26 cellular contexts compared by ENCODE assay signal in the genomic region with DNA sequence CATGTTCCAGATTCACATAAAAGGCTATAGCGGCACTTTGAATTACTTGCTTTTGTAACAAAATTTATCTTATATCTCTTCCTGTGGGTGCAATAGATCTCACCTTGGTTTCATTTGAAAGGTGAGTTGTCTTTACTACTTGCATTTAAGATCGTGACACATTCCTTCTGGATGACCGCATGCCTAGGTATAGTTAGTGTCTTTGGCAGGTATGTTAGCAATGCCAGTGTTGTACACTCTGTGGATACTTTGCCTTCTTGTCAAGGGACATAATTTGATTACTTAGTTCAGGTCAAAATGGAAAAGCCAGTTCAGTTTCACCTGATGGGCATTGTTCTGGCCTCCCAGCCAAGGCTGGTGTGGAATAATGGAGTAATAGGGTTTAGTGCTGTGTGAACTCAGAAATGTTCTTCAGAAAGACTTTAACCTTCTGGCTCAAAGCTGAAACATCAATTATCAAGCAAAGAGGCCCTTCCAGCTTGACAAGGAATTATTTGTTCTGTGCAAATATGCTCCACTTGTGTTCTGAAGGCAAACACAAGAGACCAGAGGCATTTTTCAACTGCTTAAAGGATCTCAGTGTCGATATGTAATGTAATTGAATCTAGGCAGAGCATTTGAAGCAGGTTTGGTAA.
DNase-seq lines count a peak whose midpoint lies in the region; ATAC-seq and TF ChIP-seq lines count a peak whose summit lies in the region.
"Had no signal": no experiment of that assay in that cellular context is flagged by ENCODE, and none has a peak within 500 bp of the region (broad histone marks: within the 10 kb centered on the region; RNA-seq: fewer than 3 reads in every experiment).

No MANE protein-coding gene starts in this region.

- H3K27ac ChIP-seq in 22Rv1 = peak overlapping the region; percentile 71
- H3K27ac ChIP-seq in effector memory CD4-positive, alpha-beta T cell (ENCODE audit: insufficient read depth, low read length, poor library complexity, severe bottlenecking) = no peak overlapping the region
- H3K27ac ChIP-seq: adrenal gland, GM23248, heart right ventricle, left ventricle myocardium inferior, neutrophil, tibial artery had no signal

- no peaks in the 10 kb centered on the region for H3K9me3 Mint-ChIP-seq in progenitor cell of endocrine pancreas (ENCODE audit: low read depth)
- no peaks in the 10 kb centered on the region for H3K9me3 Mint-ChIP-seq in activated CD4-positive, alpha-beta T cell treated with anti-CD3 and anti-CD28 coated beads for 36 hours (ENCODE audit: low read depth)
- H3K9me3 Mint-ChIP-seq: stimulated activated naive CD8-positive, alpha-beta T cell treated with anti-CD3 and anti-CD28 coated beads, Interleukin-15, Interleukin-2, amounts not matched to agents 100 ng/mL and 50 ng/mL, for 24 hours; T-helper 2 cell treated with Interferon-gamma antibody and Interleukin-4, amounts not matched to agents 5 μg/mL and 100 μg/mL, for 36 hours; WTC11 had no signal

- DNase-seq in NCI-H2029 (lab: John Stamatoyannopoulos, UW) (peak; percentile 49), islet precursor cell (peak; percentile 60), progenitor cell of endocrine pancreas (ENCODE audit: low spot score, unreplicated experiment) (no peak), medulla oblongata (ENCODE audit: extremely low spot score) (no peak), anterior cingulate cortex (lab: John Stamatoyannopoulos, UW) (no peak)
- DNase-seq in effector memory CD4-positive, alpha-beta T cell = no peak
- no peak for DNase-seq in activated CD4-positive, alpha-beta T cell treated with anti-CD3 and anti-CD28 coated beads for 36 hours
- DNase-seq: activated CD4-positive, alpha-beta T cell treated with anti-CD3 and anti-CD28 coated beads, Interleukin-2, amount 50 U/mL, for 4 hours; activated gamma-delta T cell treated with Interleukin-2 at 50 U/mL for 16 hours; activated T-cell treated with anti-CD3 and anti-CD28 coated beads for 4 hours; adrenal gland; GM23248; heart right ventricle; left ventricle myocardium inferior; NCI-H1105; NCI-H2081 treated with DMSO at 0.1 percent for 48 hours; NCI-H524 treated with DMSO at 0.1 percent for 48 hours; retina; stimulated activated CD4-positive, alpha-beta T cell treated with anti-CD3 and anti-CD28 coated beads, Interleukin-12 subunit alpha, Interleukin-12 subunit beta, amount 100 ng/mL, for 4 hours; tibial artery had no signal

- intact Hi-C loops in activated CD4-positive, alpha-beta T cell treated with anti-CD3 and anti-CD28 coated beads for 36 hours (cut with DNase I, micrococcal nuclease) = no loop called here

- H3K9me3 ChIP-seq in effector memory CD4-positive, alpha-beta T cell (ENCODE audit: control insufficient read depth, low read length) = no peaks in the 10 kb centered on the region
- H3K9me3 ChIP-seq: adrenal gland, heart right ventricle, left ventricle myocardium inferior, neutrophil, tibial artery had no signal

- no peak overlapping the region for H3K4me3 ChIP-seq in effector memory CD4-positive, alpha-beta T cell (ENCODE audit: insufficient read depth, low read depth, low read length, poor library complexity, severe bottlenecking)
- H3K4me3 ChIP-seq: adrenal gland, GM23248, heart right ventricle, left ventricle myocardium inferior, tibial artery had no signal

- peak overlapping the region; percentile 95 for H3K27ac Mint-ChIP-seq in progenitor cell of endocrine pancreas
- no peak overlapping the region for H3K27ac Mint-ChIP-seq in activated CD4-positive, alpha-beta T cell treated with anti-CD3 and anti-CD28 coated beads for 36 hours
- H3K27ac Mint-ChIP-seq: stimulated activated naive CD8-positive, alpha-beta T cell treated with anti-CD3 and anti-CD28 coated beads, Interleukin-15, Interleukin-2, amounts not matched to agents 100 ng/mL and 50 ng/mL, for 24 hours; T-helper 2 cell treated with Interferon-gamma antibody and Interleukin-4, amounts not matched to agents 5 μg/mL and 100 μg/mL, for 36 hours; WTC11 had no signal

- peak overlapping the region; percentile 4 for H3K4me3 Mint-ChIP-seq in progenitor cell of endocrine pancreas (ENCODE audit: low read depth)
- H3K4me3 Mint-ChIP-seq in activated CD4-positive, alpha-beta T cell treated with anti-CD3 and anti-CD28 coated beads for 36 hours = no peak overlapping the region
- H3K4me3 Mint-ChIP-seq: stimulated activated naive CD8-positive, alpha-beta T cell treated with anti-CD3 and anti-CD28 coated beads, Interleukin-15, Interleukin-2, amounts not matched to agents 100 ng/mL and 50 ng/mL, for 24 hours; T-helper 2 cell treated with Interferon-gamma antibody and Interleukin-4, amounts not matched to agents 5 μg/mL and 100 μg/mL, for 36 hours; WTC11 had no signal

- no peak for TF ChIP-seq CTCF in 22Rv1 (IDR thresholded peaks at IDR 0.05)
- no peak for TF ChIP-seq CTCF in progenitor cell of endocrine pancreas (IDR thresholded peaks at IDR 0.05; ENCODE audit: unreplicated experiment)

- H3K27me3 Mint-ChIP-seq in progenitor cell of endocrine pancreas = no peaks in the 10 kb centered on the region
- no peaks in the 10 kb centered on the region for H3K27me3 Mint-ChIP-seq in activated CD4-positive, alpha-beta T cell treated with anti-CD3 and anti-CD28 coated beads for 36 hours
- H3K27me3 Mint-ChIP-seq: stimulated activated naive CD8-positive, alpha-beta T cell treated with anti-CD3 and anti-CD28 coated beads, Interleukin-15, Interleukin-2, amounts not matched to agents 100 ng/mL and 50 ng/mL, for 24 hours had no signal

- H3K4me1 Mint-ChIP-seq in progenitor cell of endocrine pancreas (ENCODE audit: low read depth) = peaks cover 39% of the 10 kb centered on the region
- no peaks in the 10 kb centered on the region for H3K4me1 Mint-ChIP-seq in activated CD4-positive, alpha-beta T cell treated with anti-CD3 and anti-CD28 coated beads for 36 hours
- H3K4me1 Mint-ChIP-seq: WTC11 had no signal

- ATAC-seq in activated CD4-positive, alpha-beta T cell treated with anti-CD3 and anti-CD28 coated beads for 36 hours = no peak
- ATAC-seq: heart right ventricle, SK-N-SH treated with all-trans-retinoic acid at 6 μM for 48 hours, WTC11 had no signal

- H3K36me3 Mint-ChIP-seq in progenitor cell of endocrine pancreas (ENCODE audit: insufficient read depth) = peaks cover 27% of the 10 kb centered on the region
- no peaks in the 10 kb centered on the region for H3K36me3 Mint-ChIP-seq in activated CD4-positive, alpha-beta T cell treated with anti-CD3 and anti-CD28 coated beads for 36 hours (ENCODE audit: low read depth)

- POLR2A ChIA-PET in activated CD4-positive, alpha-beta T cell treated with anti-CD3 and anti-CD28 coated beads for 36 hours (lab: Charles Lee) = no interaction called here

- no peaks in the 10 kb centered on the region for H3K27me3 ChIP-seq in effector memory CD4-positive, alpha-beta T cell (replicated peaks; ENCODE audit: control insufficient read depth, insufficient read depth, low read length, poor library complexity, severe bottlenecking)
- H3K27me3 ChIP-seq: adrenal gland, heart right ventricle, neutrophil, tibial artery had no signal

- H3K36me3 ChIP-seq in effector memory CD4-positive, alpha-beta T cell (ENCODE audit: control insufficient read depth, insufficient read depth, low read length) = no peaks in the 10 kb centered on the region
- H3K36me3 ChIP-seq: neutrophil had no signal

- H3K4me1 ChIP-seq in effector memory CD4-positive, alpha-beta T cell (ENCODE audit: control insufficient read depth, insufficient read depth, low read length, poor library complexity, severe bottlenecking) = no peaks in the 10 kb centered on the region
- H3K4me1 ChIP-seq: adrenal gland had no signal

- CTCF ChIA-PET in activated CD4-positive, alpha-beta T cell treated with anti-CD3 and anti-CD28 coated beads for 36 hours (lab: Charles Lee) = interaction anchor here (0.9 kb wide), 1 partner anchor 27 kb away, joined by 3 read pairs; no protein-coding TSS in a partner anchor

Comparison
In these comparisons a context has a peak if more than half of its experiments do, and no peak if none do; other contexts are left out.
1. DNase-seq: peak in NCI-H2029 (single experiment) and islet precursor cell (single experiment); none in progenitor cell of endocrine pancreas (single experiment), medulla oblongata (single experiment), effector memory CD4-positive, alpha-beta T cell (0 of 3), activated CD4-positive, alpha-beta T cell treated with anti-CD3 and anti-CD28 coated beads for 36 hours (single experiment) and anterior cingulate cortex (0 of 58).